24 cellular contexts compared by ENCODE assay signal in the genomic region with DNA sequence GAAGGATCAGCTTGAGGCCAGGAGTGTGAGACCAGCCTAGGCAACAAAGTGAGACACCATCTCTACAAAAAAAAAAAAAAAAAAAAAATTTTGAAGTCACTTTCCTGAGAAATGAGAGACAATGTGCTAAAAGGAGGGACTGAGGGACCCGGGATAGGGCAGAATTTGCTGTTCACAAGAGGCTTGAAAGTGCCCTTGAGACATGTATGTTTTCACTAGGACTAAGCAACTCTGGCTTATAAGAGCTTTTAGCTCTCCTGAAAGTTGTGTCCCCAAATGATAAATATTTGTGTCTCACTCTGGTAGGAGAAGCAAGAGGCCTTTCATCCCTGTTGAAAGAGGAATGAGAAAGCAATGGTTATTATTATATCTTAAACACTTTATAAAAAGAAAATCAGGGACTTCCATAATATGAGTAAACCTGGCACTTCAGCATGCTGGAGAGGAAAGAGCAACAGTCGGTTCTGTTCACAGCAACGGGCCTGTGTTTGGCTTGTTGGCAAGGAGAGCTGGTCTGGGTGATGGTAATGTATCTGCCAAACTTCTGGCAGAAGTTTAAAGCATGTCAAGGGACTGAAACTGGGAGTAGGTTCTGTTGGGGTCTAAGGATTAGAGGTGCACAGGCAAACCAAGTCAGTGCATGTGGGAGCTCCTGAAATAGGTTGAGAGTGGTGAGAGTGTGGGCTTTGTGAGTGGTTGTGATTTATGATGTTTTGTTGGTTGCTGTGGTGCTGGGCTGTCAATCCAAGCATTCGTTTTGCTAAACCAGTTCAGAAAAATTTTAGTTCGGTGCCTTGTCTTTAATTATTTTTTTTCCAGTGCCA. TPM values are rescaled to one million over a fixed set of nuclear protein-coding genes. Genes with fewer than 3 reads are reported as not detected.
DNase-seq lines count a peak whose midpoint lies in the region; ATAC-seq, FAIRE-seq and TF ChIP-seq lines count a peak whose summit lies in the region.
"Had no signal": no experiment of that assay in that cellular context is flagged by ENCODE, and none has a peak within 500 bp of the region (broad histone marks: within the 10 kb centered on the region; RNA-seq: fewer than 3 reads in every experiment).

No MANE protein-coding gene starts in this region.

- 0% methylated on average over 5 of the region's 5 CpGs for WGBS in K562 (ENCODE audit: insufficient coverage, low coverage, missing lambda C conversion rate)
- 34 to 43% (median 37%) methylated on average over 5 of the region's 5 CpGs for WGBS in heart left ventricle, 4 donors

- no peak for DNase-seq in K562 (ENCODE audit: extremely low read depth in 1 of 4, low spot score in 3 of 4)
- peak in 4 of 5 donors; percentile 41 to 71 (median 50) for DNase-seq in heart left ventricle
- DNase-seq in tibial artery: no peak
- no peak for DNase-seq in stimulated activated CD8-positive, alpha-beta memory T cell treated with anti-CD3 and anti-CD28 coated beads, Interleukin-4, amount 100 ng/mL, for 48 hours
- DNase-seq in CD14-positive monocyte (ENCODE audit: low spot score): no peak
- DNase-seq: activated CD4-positive, CD25-positive, alpha-beta regulatory T cell; activated CD8-positive, alpha-beta T cell treated with anti-CD3 and anti-CD28 coated beads for 36 hours; activated T-cell treated with anti-CD3 and anti-CD28 coated beads, Interleukin-2, amount 50 U/mL, for 1 hour; CD8-positive, alpha-beta memory T cell; central memory CD4-positive, alpha-beta T cell; MG63; NCI-H1436 treated with DMSO at 0.1 percent for 48 hours; NCI-H2171 treated with DMSO at 0.1 percent for 48 hours; NCI-H69; PC-3; substantia nigra had no signal

- peaks cover 1 to 8% (median 4%) of the 10 kb centered on the region in 3 donors for H3K27me3 Mint-ChIP-seq in CD14-positive monocyte (ENCODE audit: low read depth in 3 of 3)

- no peaks in the 10 kb centered on the region for H4K20me1 ChIP-seq in K562 (replicated peaks; ENCODE audit: control insufficient read depth, insufficient read depth, low read length)

- FAIRE-seq in K562 (lab: Jason Lieb, UNC): no peak
- FAIRE-seq: frontal cortex, GM12878, GM19239 had no signal

- H3K27ac ChIP-seq in K562 (ENCODE audit: extremely low read depth, low read depth, low read length) (no peak overlapping the region), heart left ventricle (peak overlapping the region; percentile 20 to 72 (median 50)), muscle layer of duodenum (ENCODE audit: low read length) (peak overlapping the region; percentile 30), tibial artery (peak overlapping the region; percentile 42 to 52)
- H3K27ac ChIP-seq: SJSA1 had no signal

- POLR2A ChIA-PET in K562 (lab: Yijun Ruan, JAX): no interaction called here

- H3K9me1 ChIP-seq in K562 (ENCODE audit: control insufficient read depth, insufficient read depth, low read length): no peaks in the 10 kb centered on the region

- no peaks in the 10 kb centered on the region; the same call in 1 of the 2 replicates for H3K9me3 ChIP-seq in K562 (replicated peaks; ENCODE audit: control insufficient read depth, insufficient read depth, low read depth, low read length)
- H3K9me3 ChIP-seq in heart left ventricle: no peaks in the 10 kb centered on the region
- H3K9me3 ChIP-seq in muscle layer of duodenum (ENCODE audit: control insufficient read depth in 1 of 2, low read length in 2 of 2): no peaks in the 10 kb centered on the region
- H3K9me3 ChIP-seq in tibial artery: no peaks in the 10 kb centered on the region
- H3K9me3 ChIP-seq: MG63, SJSA1 had no signal

- H3K4me1 ChIP-seq in K562 (replicated peaks in 1 of 2; ENCODE audit: control insufficient read depth in 2 of 2, insufficient read depth in 2 of 2, low read length in 2 of 2) (no peaks in the 10 kb centered on the region), heart left ventricle (peaks cover 0 to 26% (median 7%) of the 10 kb centered on the region in 12 donors), muscle layer of duodenum (ENCODE audit: control insufficient read depth in 1 of 2, insufficient read depth in 2 of 2, low read length in 2 of 2) (peaks cover 0 to 24% of the 10 kb centered on the region in 2 donors), tibial artery (peaks cover 0 to 23% (median 14%) of the 10 kb centered on the region in 4 donors)
- H3K4me1 ChIP-seq: SJSA1 had no signal

- peaks cover 0 to 3% of the 10 kb centered on the region in 2 experiments; a peak in 1 of 5 replicates for H3K27me3 ChIP-seq in K562 (ENCODE audit: control insufficient read depth in 2 of 2, insufficient read depth in 2 of 2, low read length in 2 of 2)
- H3K27me3 ChIP-seq in heart left ventricle: no peaks in the 10 kb centered on the region
- H3K27me3 ChIP-seq in muscle layer of duodenum (ENCODE audit: low read depth, low read length): no peaks in the 10 kb centered on the region
- H3K27me3 ChIP-seq in tibial artery: no peaks in the 10 kb centered on the region
- H3K27me3 ChIP-seq: MG63, SJSA1 had no signal

- H3K9ac ChIP-seq in K562 (ENCODE audit: insufficient read depth in 1 of 2, low read depth in 2 of 2, low read length in 2 of 2): no peak overlapping the region

- intact Hi-C loops in K562 (cut with micrococcal nuclease): no loop called here
- intact Hi-C loops in heart left ventricle (cut with DNase I): no loop called here
- intact Hi-C loops in tibial artery (cut with DNase I; ENCODE audit: low total_unique reads): no loop called here
- intact Hi-C loops in CD14-positive monocyte (cut with micrococcal nuclease): no loop called here

- no peaks in the 10 kb centered on the region for H3K4me1 Mint-ChIP-seq in CD14-positive monocyte
- H3K4me1 Mint-ChIP-seq: CD8-positive, alpha-beta memory T cell; IgD-negative memory B cell had no signal

- no peak for TF ChIP-seq RAD21 in K562 (CRISPR knock-in tag; conservative IDR thresholded peaks at IDR 0.05 in 1 of 2, IDR thresholded peaks at IDR 0.05 in 1 of 2)

- BruUV-seq in K562 (replicated peaks; lab: Mats Ljungman, UMichigan): no TSS peak

- TF ChIP-seq CTCF in K562 (IDR thresholded peaks at IDR 0.05 in 2 of 3, conservative IDR thresholded peaks at IDR 0.05 in 1 of 3; ENCODE audit: insufficient read depth in 2 of 3, low read depth in 1 of 3, low read length in 3 of 3) (no peak), heart left ventricle (IDR thresholded peaks at IDR 0.05) (no peak), tibial artery (IDR thresholded peaks at IDR 0.05) (no peak), CD14-positive monocyte (IDR thresholded peaks at IDR 0.05) (no peak)

- in situ Hi-C loops in K562 (cut with MboI): no loop called here

- TF ChIP-seq POLR2A in K562 (conservative IDR thresholded peaks at IDR 0.05) (no peak), heart left ventricle (IDR thresholded peaks at IDR 0.05) (no peak)

- TF ChIP-seq EP300 in K562 (IDR thresholded peaks at IDR 0.05; ENCODE audit: low read length): no peak

- ATAC-seq in K562 (no peak), heart left ventricle (peak; percentile 87 to 94 (median 92)), SK-N-SH treated with all-trans-retinoic acid at 6 μM for 48 hours (no peak)
- ATAC-seq: activated CD8-positive, alpha-beta T cell treated with anti-CD3 and anti-CD28 coated beads for 36 hours; GM12878; PC-3 had no signal

- H2AFZ ChIP-seq in K562 (ENCODE audit: low read depth, low read length): no peak overlapping the region

- H3K4me2 ChIP-seq in K562 (ENCODE audit: insufficient read depth, low read length): no peak overlapping the region

- H3K9me3 Mint-ChIP-seq in CD14-positive monocyte: peaks cover 0 to 5% (median 0%) of the 10 kb centered on the region in 7 donors
- H3K9me3 Mint-ChIP-seq: activated CD8-positive, alpha-beta T cell treated with anti-CD3 and anti-CD28 coated beads for 36 hours; IgD-negative memory B cell had no signal

- CTCF ChIA-PET in K562 (lab: Yijun Ruan, JAX; ENCODE audit: low intra/inter-chr PET ratio): no interaction called here

- no peak overlapping the region for H3K27ac Mint-ChIP-seq in CD14-positive monocyte
- H3K27ac Mint-ChIP-seq: activated CD8-positive, alpha-beta T cell treated with anti-CD3 and anti-CD28 coated beads for 36 hours; CD8-positive, alpha-beta memory T cell; IgD-negative memory B cell had no signal

- H3K4me3 Mint-ChIP-seq in CD14-positive monocyte: no peak overlapping the region
- H3K4me3 Mint-ChIP-seq: activated CD8-positive, alpha-beta T cell treated with anti-CD3 and anti-CD28 coated beads for 36 hours; CD8-positive, alpha-beta memory T cell; IgD-negative memory B cell had no signal

- no peak overlapping the region for H3K4me3 ChIP-seq in K562
- no peak overlapping the region for H3K4me3 ChIP-seq in heart left ventricle
- no peak overlapping the region for H3K4me3 ChIP-seq in muscle layer of duodenum (ENCODE audit: low read depth in 1 of 2, low read length in 2 of 2)
- no peak overlapping the region for H3K4me3 ChIP-seq in tibial artery
- H3K4me3 ChIP-seq: GM12878, MG63, SJSA1 had no signal

- H3K36me3 Mint-ChIP-seq in CD14-positive monocyte: no peaks in the 10 kb centered on the region
- H3K36me3 Mint-ChIP-seq: CD8-positive, alpha-beta memory T cell; IgD-negative memory B cell had no signal

- no peaks in the 10 kb centered on the region for H3K36me3 ChIP-seq in K562 (ENCODE audit: control insufficient read depth, insufficient read depth, low read length)
- no peaks in the 10 kb centered on the region for H3K36me3 ChIP-seq in heart left ventricle
- H3K36me3 ChIP-seq in muscle layer of duodenum (ENCODE audit: control insufficient read depth in 1 of 2, insufficient read depth in 2 of 2, low read length in 2 of 2): no peaks in the 10 kb centered on the region
- no peaks in the 10 kb centered on the region for H3K36me3 ChIP-seq in tibial artery
- H3K36me3 ChIP-seq: MG63, SJSA1 had no signal

- H3K79me2 ChIP-seq in K562 (ENCODE audit: control insufficient read depth, insufficient read depth, low read length): no peaks in the 10 kb centered on the region

RNA-seq across cellular contexts. Expression of a gene that starts 32.2 kb away (rescaled TPM):
- not detected in 2 replicates for total RNA-seq in K562 (2011; cell fraction: chromatin; rRNA removed; ENCODE audit: low replicate concordance)
- total RNA-seq in K562 (2011; cell fraction: nucleolus; rRNA removed): not detected in 2 replicates
- total RNA-seq in K562 (2011; cell fraction: nucleoplasm; rRNA removed): not detected in 2 replicates
- total RNA-seq in K562 (2014; rRNA removed): not detected in 2 replicates
- total RNA-seq in K562 (2014; rRNA removed; fragmentation: Illumina TruSeq; extraction: Trizol): not detected in 2 replicates
- total RNA-seq in K562 (2015; rRNA removed; fragmentation: Illumina TruSeq; extraction: Trizol): not detected in 2 replicates
- 0.09 TPM in 1 of 2 replicates, not detected in the other for total RNA-seq in K562 (2021)
- not detected in 2 replicates for polyA plus RNA-seq in K562 (2011; rRNA removed)
- polyA plus RNA-seq in K562 (2011; cell fraction: cytosol; rRNA removed): not detected in 2 replicates
- not detected in 2 replicates for polyA plus RNA-seq in K562 (2011; cell fraction: nucleus; rRNA removed)
- not detected in 2 replicates for polyA plus RNA-seq in K562 (2012)
- polyA plus RNA-seq in K562 (2014; fragmentation: Illumina TruSeq; extraction: Trizol): not detected in 2 replicates
- polyA plus RNA-seq in K562 (2014; fragmentation: Nextera tagmentation; extraction: Ambion mirVana): not detected
- not detected in 2 replicates for polyA plus RNA-seq in K562 (2014; rRNA removed)
- polyA minus RNA-seq in K562 (2011; rRNA and poly(A)+ RNA removed): not detected in 2 replicates
- polyA minus RNA-seq in K562 (2011; cell fraction: cytosol; rRNA and poly(A)+ RNA removed): not detected in 2 replicates
- polyA minus RNA-seq in K562 (2011; cell fraction: nucleus; rRNA and poly(A)+ RNA removed): not detected in 2 replicates
- 10 to 100 TPM; 16.6 to 29.1 (median 24.8) TPM for total RNA-seq in heart left ventricle
- 10 to 100 TPM; 12.6 to 15.7 TPM for polyA plus RNA-seq in heart left ventricle
- polyA plus RNA-seq in CD14-positive monocyte: not detected
- total RNA-seq: activated CD8-positive, alpha-beta T cell treated with anti-CD3 and anti-CD28 coated beads for 36 hours; CD8-positive, alpha-beta memory T cell; GM12878; mononuclear cell; SJSA1 had no signal
- polyA plus RNA-seq: CD8-positive, alpha-beta memory T cell; GM12878; IgD-negative memory B cell had no signal

Comparison
In these comparisons a context has a peak if more than half of its experiments do, and no peak if none do; other contexts are left out.
1. ATAC-seq: peak in heart left ventricle (4 of 4); none in K562 (single experiment) and SK-N-SH treated with all-trans-retinoic acid at 6 μM for 48 hours (single experiment).
2. DNase-seq: peak in heart left ventricle (4 of 5); none in K562 (0 of 4), tibial artery (0 of 2), stimulated activated CD8-positive, alpha-beta memory T cell treated with anti-CD3 and anti-CD28 coated beads, Interleukin-4, amount 100 ng/mL, for 48 hours (single experiment) and CD14-positive monocyte (single experiment).
3. RNA of a gene that starts 32.2 kb away (polyA plus RNA-seq): 12.6 to 15.7 TPM in heart left ventricle; not detected in K562 and not detected in CD14-positive monocyte; every median in the first group is over 10 times any median in the second.